Comparison of ENCODE assay signal across 8 cellular contexts in the genomic region with DNA sequence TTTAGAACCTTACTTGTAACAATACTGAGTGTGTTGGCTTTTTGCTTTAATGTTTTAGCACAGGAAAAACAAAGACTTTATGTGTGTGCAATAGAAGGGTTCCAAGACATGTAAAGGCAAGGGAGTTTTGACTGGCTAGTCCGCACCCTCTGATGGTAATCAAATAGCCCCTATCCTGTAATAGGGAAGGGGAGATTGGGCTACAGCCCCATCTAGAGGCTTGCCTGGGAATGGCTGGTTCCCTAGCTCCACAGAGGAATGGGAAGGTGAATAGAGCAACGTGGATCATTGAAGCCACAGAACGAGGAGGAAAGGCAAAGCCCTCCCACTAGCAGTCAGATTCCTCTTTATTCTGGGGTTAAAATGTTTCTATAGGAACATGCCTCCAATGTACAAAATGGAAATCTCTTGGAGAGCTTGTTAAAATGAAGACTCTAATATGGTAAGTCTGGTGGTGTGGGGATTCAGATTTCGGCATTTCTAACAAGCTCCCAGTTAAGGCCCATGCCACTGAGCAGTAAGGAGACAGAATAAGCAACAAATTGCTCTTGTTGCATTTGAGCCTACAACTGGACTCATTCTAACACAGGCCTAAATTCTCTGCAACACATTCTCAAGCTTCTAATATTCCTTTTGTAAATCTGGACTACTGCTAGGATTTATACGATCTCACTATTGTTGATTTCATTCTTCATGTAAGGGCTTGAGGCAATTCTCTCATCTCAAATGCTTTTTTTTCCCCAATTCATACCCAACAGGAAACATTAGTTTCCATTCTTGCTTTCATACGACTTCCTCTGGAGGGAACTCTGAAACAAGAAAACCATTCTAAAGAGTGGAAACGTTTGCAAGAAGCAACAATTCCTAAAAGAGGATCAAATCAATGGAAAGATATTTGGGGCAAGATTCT. TPM values are rescaled to one million over a fixed set of nuclear protein-coding genes. Genes with fewer than 3 reads are reported as not detected.
DNase-seq lines count a peak whose midpoint lies in the region; ATAC-seq and TF ChIP-seq lines count a peak whose summit lies in the region.

No MANE protein-coding gene starts in this region.

- peaks cover 40% of the 10 kb centered on the region for H3K36me3 Mint-ChIP-seq in HFFc6 (ENCODE audit: low read depth)

- no peak overlapping the region for H3K4me3 Mint-ChIP-seq in HFFc6

- H3K9me3 ChIP-seq in SJCRH30 (replicated peaks) (no peaks in the 10 kb centered on the region), lower lobe of right lung (no peaks in the 10 kb centered on the region), thoracic aorta (no peaks in the 10 kb centered on the region)

- H3K4me3 ChIP-seq in SJCRH30 = no peak overlapping the region
- H3K4me3 ChIP-seq in lower lobe of right lung = no peak overlapping the region
- H3K4me3 ChIP-seq in thoracic aorta = no peak overlapping the region

- TF ChIP-seq CTCF in HFFc6 (IDR thresholded peaks at IDR 0.05) (peak; percentile 89), lower lobe of right lung (IDR thresholded peaks at IDR 0.05) (peak; percentile 78), thoracic aorta (IDR thresholded peaks at IDR 0.05) (peak; percentile 72)

- peak; percentile 71 to 78 for ATAC-seq in lower lobe of right lung
- no peak for ATAC-seq in thoracic aorta (ENCODE audit: insufficient number of reproducible peaks, low FRiP score, low read depth)
- no peak for ATAC-seq in GM18519 (IDR thresholded peaks at IDR 0.05; ENCODE audit: low FRiP score, unreplicated experiment)
- no peak for ATAC-seq in HG03342 (IDR thresholded peaks at IDR 0.05; ENCODE audit: unreplicated experiment)

- H3K36me3 ChIP-seq in SJCRH30 (peaks cover 18% of the 10 kb centered on the region), lower lobe of right lung (peaks cover 66% of the 10 kb centered on the region), thoracic aorta (peaks cover 3% of the 10 kb centered on the region)

- peaks cover 2% of the 10 kb centered on the region; the same call in 1 of the 2 replicates for H3K27me3 Mint-ChIP-seq in HFFc6 (ENCODE audit: insufficient read depth)

- H3K9me3 Mint-ChIP-seq in HFFc6 = no peaks in the 10 kb centered on the region

- H3K4me1 Mint-ChIP-seq in HFFc6 (ENCODE audit: low read depth) = peaks cover 65% of the 10 kb centered on the region

- peaks cover 27% of the 10 kb centered on the region for H3K4me1 ChIP-seq in SJCRH30
- peaks cover 7% of the 10 kb centered on the region for H3K4me1 ChIP-seq in lower lobe of right lung
- peaks cover 28 to 62% of the 10 kb centered on the region in 2 donors for H3K4me1 ChIP-seq in thoracic aorta (ENCODE audit: control insufficient read depth in 1 of 2, low read depth in 2 of 2)

- no peak overlapping the region for H3K27ac ChIP-seq in SJCRH30
- no peak overlapping the region for H3K27ac ChIP-seq in lower lobe of right lung
- H3K27ac ChIP-seq in thoracic aorta = peak overlapping the region; percentile 79 to 81

- peak overlapping the region; percentile 95 for H3K27ac Mint-ChIP-seq in HFFc6

- DNase-seq in COLO829 (ENCODE audit: low spot score) (peak; percentile 79), HFFc6 (no peak), SJCRH30 (peak; percentile 51 to 76), cerebellum (ENCODE audit: low spot score) (peak; percentile 33), lower lobe of right lung (no peak), thoracic aorta (ENCODE audit: low spot score) (no peak)

- no peaks in the 10 kb centered on the region for H3K27me3 ChIP-seq in SJCRH30
- no peaks in the 10 kb centered on the region for H3K27me3 ChIP-seq in lower lobe of right lung (ENCODE audit: low read depth)
- no peaks in the 10 kb centered on the region for H3K27me3 ChIP-seq in thoracic aorta (replicated peaks; ENCODE audit: insufficient read depth)

- intact Hi-C loops in lower lobe of right lung (cut with DNase I) = no loop called here

RNA-seq across cellular contexts. Expression of gene NIN, which starts 57.1 kb away (rescaled TPM):
- 10 to 100 TPM; 43.7 to 66.3 (median 57.4) TPM for total RNA-seq in HFFc6 (2021; fragmentation: NEBNext Ultra II Directional; extraction: Animal tissue kit (Norgen Biotek cat#: 25700))
- 28.8 and 34.3 TPM in 2 replicates for total RNA-seq in SJCRH30 (2014; rRNA removed; shearing (Covaris generic))
- total RNA-seq in cerebellum = 58.8 TPM
- total RNA-seq in lower lobe of right lung = 45.9 TPM
- total RNA-seq in thoracic aorta = 10 to 100 TPM; 31.0 to 37.4 TPM

Comparison
In these comparisons a context has a peak if more than half of its experiments do, and no peak if none do; other contexts are left out.
1. DNase-seq: peak in COLO829 (single experiment), SJCRH30 (2 of 2) and cerebellum (single experiment); none in HFFc6 (single experiment), lower lobe of right lung (single experiment) and thoracic aorta (single experiment).
2. H3K27ac ChIP-seq: peak in thoracic aorta (2 of 2); none in SJCRH30 (single experiment) and lower lobe of right lung (single experiment).
3. ATAC-seq: peak in lower lobe of right lung (2 of 2); none in thoracic aorta (single experiment), GM18519 (single experiment) and HG03342 (single experiment).
4. Peak in every context shown above with its lines, with median percentiles within 50 percentile points of each other: CTCF ChIP-seq.